In the genomic region with DNA sequence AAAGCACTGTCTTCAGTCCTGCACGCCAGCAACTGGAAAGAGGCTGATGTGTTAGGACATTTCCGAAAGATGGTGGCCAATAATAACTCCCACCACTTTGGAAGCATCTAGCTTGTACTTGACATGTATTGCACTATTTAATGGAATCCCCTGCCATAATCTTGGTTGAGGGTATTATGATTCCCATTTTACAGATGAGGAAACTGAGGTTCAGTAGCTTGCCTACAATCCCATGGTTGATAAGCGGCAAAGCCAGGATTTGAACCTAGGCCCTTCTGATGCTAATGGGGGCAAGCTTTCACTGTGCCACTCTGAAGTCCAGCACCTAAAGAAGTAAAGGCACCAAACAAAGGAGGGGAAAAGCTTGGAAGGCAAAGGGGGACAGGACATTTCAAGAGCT, we compare ENCODE assay signal across 8 cellular contexts. TPM values are rescaled to one million over a fixed set of nuclear protein-coding genes. Genes with fewer than 3 reads are reported as not detected.
"Had no signal": no experiment of that assay in that cellular context is flagged by ENCODE, and none has a peak within 500 bp of the region (broad histone marks: within the 10 kb centered on the region; RNA-seq: fewer than 3 reads in every experiment).

No MANE protein-coding gene starts in this region.

- H3K27ac Mint-ChIP-seq: GM23338, H9, IgD-negative memory B cell had no signal

- H3K27me3 Mint-ChIP-seq: IgD-negative memory B cell had no signal

- DNase-seq: H9, HCEC 1CT, KG1 had no signal

- H3K4me1 Mint-ChIP-seq: GM23338, H9, IgD-negative memory B cell had no signal

- H3K4me2 ChIP-seq: GM23338 had no signal

- H3K36me3 Mint-ChIP-seq: IgD-negative memory B cell had no signal

- H3K4me3 Mint-ChIP-seq: GM23338, H9, IgD-negative memory B cell had no signal

- H2AFZ ChIP-seq: GM23338 had no signal

- H3K4me3 ChIP-seq: GM23338 had no signal

- FAIRE-seq: H1, H54 had no signal

- ATAC-seq: GM23338 had no signal

RNA-seq across cellular contexts. Expression of a gene that starts 8.0 kb away (rescaled TPM):
- total RNA-seq: HT-29 had no signal
- polyA plus RNA-seq: IgD-negative memory B cell had no signal
